Comparison of ENCODE assay signal across 2 cellular contexts in the genomic region with DNA sequence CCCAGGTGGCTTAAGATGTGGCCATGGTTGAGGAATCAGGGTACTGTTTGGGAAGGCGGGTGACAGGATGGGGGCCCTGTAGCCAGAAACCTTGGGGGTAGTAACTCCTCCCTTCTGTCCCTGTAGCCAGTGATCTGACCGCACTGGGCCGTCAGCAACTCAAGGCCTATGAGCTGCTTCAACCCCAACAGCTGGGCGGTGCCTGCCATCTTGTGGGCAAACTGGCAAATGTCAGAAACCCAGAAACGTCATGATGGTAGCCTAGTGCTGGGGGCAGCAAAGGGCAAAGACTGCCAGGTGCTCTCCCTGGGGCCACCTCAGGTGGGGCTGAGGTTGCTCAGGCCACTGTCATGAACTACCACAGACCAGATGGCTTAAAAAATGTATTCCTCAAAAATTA.
TF ChIP-seq lines count a peak whose summit lies in the region.

No MANE protein-coding gene starts in this region.

TF ChIP-seq in HEK293, 187 proteins besides CTCF, POLR2A, EP300 and RAD21:
- TF ChIP-seq ZNF266 (tag by site-specific recombination; IDR thresholded peaks at IDR 0.05; ENCODE audit: low read depth) (no peak), ZNF654 (tag by site-specific recombination; IDR thresholded peaks at IDR 0.05; ENCODE audit: low read depth) (peak; percentile 29; the same call in 1 of the 2 replicates)

TF ChIP-seq in endothelial cell of umbilical vein, 7 proteins besides CTCF, POLR2A, EP300 and RAD21:
- TF ChIP-seq EZH2 (IDR thresholded peaks at IDR 0.05; ENCODE audit: borderline replicate concordance, low read depth, low read length, severe bottlenecking) = no peak
- no peak for TF ChIP-seq POLR2AphosphoS5 (IDR thresholded peaks at IDR 0.05; ENCODE audit: insufficient read depth, low read depth, low read length)
- TF ChIP-seq, protein P1, sequence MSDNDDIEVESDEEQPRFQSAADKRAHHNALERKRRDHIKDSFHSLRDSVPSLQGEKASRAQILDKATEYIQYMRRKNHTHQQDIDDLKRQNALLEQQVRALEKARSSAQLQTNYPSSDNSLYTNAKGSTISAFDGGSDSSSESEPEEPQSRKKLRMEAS (IDR thresholded peaks at IDR 0.05; ENCODE audit: insufficient read depth, insufficient read length) = no peak
- no peak for TF ChIP-seq MYC (IDR thresholded peaks at IDR 0.05; ENCODE audit: low read depth, low read length)
- no peak for TF ChIP-seq GATA2 (IDR thresholded peaks at IDR 0.05; ENCODE audit: insufficient read depth, insufficient read length, low read depth, low read length)
- no peak for TF ChIP-seq FOS (IDR thresholded peaks at IDR 0.05; ENCODE audit: borderline replicate concordance, insufficient read depth, low read length)
- no peak for TF ChIP-seq JUN (IDR thresholded peaks at IDR 0.05; ENCODE audit: borderline replicate concordance, insufficient read depth, insufficient read length, low read depth)
TF ChIP-seq in endothelial cell of umbilical vein: peak in this region for 0.
